ENCODE assay signal across 8 cellular contexts in genomic region chr6:2768125-2768524, GRCh38. TPM values are rescaled to one million over a fixed set of nuclear protein-coding genes. Genes with fewer than 3 reads are reported as not detected.
DNase-seq lines count a peak whose midpoint lies in the region; ATAC-seq and TF ChIP-seq lines count a peak whose summit lies in the region.

No MANE protein-coding gene starts in this region.

- H3K27ac ChIP-seq in ascending aorta (peak overlapping the region; percentile 27 to 99), mesendoderm (ENCODE audit: low read depth, low read length) (no peak overlapping the region)

- peak overlapping the region; percentile 26 for H3K9ac ChIP-seq in mesendoderm (ENCODE audit: low read length)

- H4K5ac ChIP-seq in mesendoderm (ENCODE audit: low read length): no peak overlapping the region

- no peak for DNase-seq in AG10803 (ENCODE audit: low read depth)
- DNase-seq in HFFc6: no peak
- no peak for DNase-seq in ascending aorta (ENCODE audit: low spot score in 2 of 2)
- no peak for DNase-seq in mesendoderm
- no peak for DNase-seq in MV-4-11 (lab: John Stamatoyannopoulos, UW)
- DNase-seq in HT-29 (ENCODE audit: low spot score): no peak

- peak overlapping the region; percentile 28 for H3K4me2 ChIP-seq in mesendoderm (ENCODE audit: low read length)

- H3K4ac ChIP-seq in mesendoderm (ENCODE audit: low read depth, low read length): no peak overlapping the region

- peak overlapping the region; percentile 92 for H3K4me3 ChIP-seq in AG10803 (ENCODE audit: low read length)
- peak overlapping the region; percentile 93 for H3K4me3 ChIP-seq in ascending aorta
- H3K4me3 ChIP-seq in mesendoderm (ENCODE audit: low read length): no peak overlapping the region

- H3K36me3 Mint-ChIP-seq in HFFc6 (ENCODE audit: low read depth): peaks cover 9% of the 10 kb centered on the region

- peak overlapping the region; percentile 7 for H3K23ac ChIP-seq in mesendoderm (ENCODE audit: low read length)

- no peak overlapping the region for H3K18ac ChIP-seq in mesendoderm (ENCODE audit: low read length)

- peaks cover 50% of the 10 kb centered on the region for H3K79me2 ChIP-seq in mesendoderm (ENCODE audit: control insufficient read depth, insufficient read depth, low read length)

- H3K4me1 ChIP-seq in ascending aorta: peaks cover 6 to 33% of the 10 kb centered on the region in 2 donors
- H3K4me1 ChIP-seq in mesendoderm (ENCODE audit: control insufficient read depth, low read depth, low read length): peaks cover 7% of the 10 kb centered on the region

- no peaks in the 10 kb centered on the region for H3K27me3 ChIP-seq in ascending aorta
- no peaks in the 10 kb centered on the region for H3K27me3 ChIP-seq in mesendoderm (ENCODE audit: insufficient read depth, low read length, poor library complexity)

- no peak overlapping the region for H4K8ac ChIP-seq in mesendoderm (ENCODE audit: low read depth, low read length)

- 0 out of 2 replicates have a peak, but pooled peaks cover 1% of the 10 kb centered on the region for H3K27me3 Mint-ChIP-seq in HFFc6 (ENCODE audit: insufficient read depth)

- peak overlapping the region; percentile 14; the same call in 1 of the 2 replicates for H3K27ac Mint-ChIP-seq in HFFc6

- no peak for TF ChIP-seq CTCF in AG10803 (conservative IDR thresholded peaks at IDR 0.05; ENCODE audit: low read length)
- no peak for TF ChIP-seq CTCF in HFFc6 (IDR thresholded peaks at IDR 0.05)
- TF ChIP-seq CTCF in ascending aorta (IDR thresholded peaks at IDR 0.05): no peak

- ATAC-seq in HG03025 (IDR thresholded peaks at IDR 0.05; ENCODE audit: low FRiP score, unreplicated experiment): no peak
- ATAC-seq in GM21360 (IDR thresholded peaks at IDR 0.05; ENCODE audit: unreplicated experiment): no peak

- no peak overlapping the region for H2BK5ac ChIP-seq in mesendoderm (ENCODE audit: low read length)

- no peak overlapping the region for H2BK120ac ChIP-seq in mesendoderm (ENCODE audit: low read depth, low read length)

- peaks cover 63% of the 10 kb centered on the region for H3K4me1 Mint-ChIP-seq in HFFc6 (ENCODE audit: low read depth)

- no CpG with 5 or more reads among the region's 5 CpGs for WGBS in mesendoderm (ENCODE audit: extremely low coverage, insufficient coverage, low lambda C conversion rate)

- no peak overlapping the region for H2BK15ac ChIP-seq in mesendoderm (replicated peaks; ENCODE audit: low read depth)

- peaks cover 19% of the 10 kb centered on the region for H3K79me1 ChIP-seq in mesendoderm (ENCODE audit: low read length)

- no peaks in the 10 kb centered on the region for H3K9me3 ChIP-seq in ascending aorta

- H3K56ac ChIP-seq in mesendoderm (ENCODE audit: low read length): peak overlapping the region; percentile 36

- no peak overlapping the region for H2AK5ac ChIP-seq in mesendoderm (ENCODE audit: low read length)

- H3K36me3 ChIP-seq in ascending aorta (peaks cover 0 to 15% of the 10 kb centered on the region in 2 donors), mesendoderm (ENCODE audit: control insufficient read depth, insufficient read depth, low read length) (no peaks in the 10 kb centered on the region)

- peak overlapping the region; percentile 92 for H3K4me3 Mint-ChIP-seq in HFFc6

- H3K9me3 Mint-ChIP-seq in HFFc6: no peaks in the 10 kb centered on the region

- intact Hi-C loops in ascending aorta (cut with DNase I): loop anchor here (5.0 kb wide), 2 partner anchors 136 to 299 kb away; partner anchors contain the start of gene RIPK1

RNA-seq across cellular contexts. Expression of gene WRNIP1, which starts 2.9 kb away (rescaled TPM):
- 10 to 100 TPM; 31.9 to 40.4 (median 33.5) TPM for total RNA-seq in HFFc6 (2021; fragmentation: NEBNext Ultra II Directional; extraction: Animal tissue kit (Norgen Biotek cat#: 25700))
- total RNA-seq in ascending aorta: 100 TPM
- 34.4 TPM for polyA plus RNA-seq in mesendoderm (2013, experiment 1 of 2)
- polyA plus RNA-seq in mesendoderm (2013, experiment 2 of 2): 35.4 TPM
- total RNA-seq in HT-29 (2014; rRNA removed; shearing (Covaris generic)): 92.6 and 103 TPM in 2 replicates

RNA-seq across cellular contexts. Expression of gene MYLK4, which starts 17.4 kb away (rescaled TPM):
- total RNA-seq in HFFc6 (2021; fragmentation: NEBNext Ultra II Directional; extraction: Animal tissue kit (Norgen Biotek cat#: 25700)): under 1 TPM; 0.10 to 0.21 (median 0.12) TPM
- total RNA-seq in ascending aorta: not detected
- 0.10 TPM for polyA plus RNA-seq in mesendoderm (2013, experiment 1 of 2)
- polyA plus RNA-seq in mesendoderm (2013, experiment 2 of 2): 0.08 TPM
- 0.03 and 0.08 TPM in 2 replicates for total RNA-seq in HT-29 (2014; rRNA removed; shearing (Covaris generic))
